In the genomic region with DNA sequence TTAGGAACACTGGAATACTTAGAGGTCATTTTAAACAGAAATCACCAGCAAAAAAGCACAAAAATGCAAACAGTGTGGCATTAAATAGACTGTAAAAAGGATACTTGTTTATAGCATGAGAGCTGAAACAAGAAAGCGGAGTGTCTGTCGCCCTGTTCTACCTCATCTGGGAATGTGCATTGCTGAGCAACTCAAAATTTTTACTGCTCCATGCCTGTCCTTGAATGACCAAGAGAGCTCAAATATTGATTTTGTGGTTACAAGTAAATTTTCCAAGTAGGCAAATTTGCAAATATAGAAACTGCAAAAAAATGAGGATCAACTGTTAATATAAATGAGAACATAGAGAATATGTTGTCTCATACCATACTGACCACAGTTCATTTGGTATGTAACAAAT, we compare ENCODE assay signal across 36 cellular contexts.
"Had no signal": no experiment of that assay in that cellular context is flagged by ENCODE, and none has a peak within 500 bp of the region (broad histone marks: within the 10 kb centered on the region; RNA-seq: fewer than 3 reads in every experiment).

No MANE protein-coding gene starts in this region.

- H3K4me3 ChIP-seq: Peyer's patch, SJSA1 had no signal

- H3K27ac ChIP-seq: KMS-11, Peyer's patch, SJSA1, WERI-Rb-1 had no signal

- FAIRE-seq: bronchial epithelial cell had no signal

- H3K27me3 ChIP-seq: Peyer's patch, SJSA1 had no signal

- ATAC-seq: activated CD8-positive, alpha-beta memory T cell treated with anti-CD3 and anti-CD28 coated beads, Interleukin-2, amount 10 ng/mL, durations not matched to agents 7 days and 5 days; activated naive CD8-positive, alpha-beta T cell treated with anti-CD3 and anti-CD28 coated beads, Interleukin-2, amount 50 U/mL, for 24 hours; PC-3 had no signal

- H3K9me3 Mint-ChIP-seq: activated CD4-positive, alpha-beta memory T cell treated with anti-CD3 and anti-CD28 coated beads, Interleukin-2, amount 10 ng/mL, durations not matched to agents 7 days and 5 days; activated naive CD4-positive, alpha-beta T cell treated with anti-CD3 and anti-CD28 coated beads, Interleukin-2, amount 10 ng/mL, durations not matched to agents 7 days and 5 days; activated naive CD8-positive, alpha-beta T cell treated with anti-CD3 and anti-CD28 coated beads, Interleukin-2, amount 50 U/mL, for 24 hours; brain had no signal

- H3K4me1 ChIP-seq: Peyer's patch, SJSA1 had no signal

- H3K9me3 ChIP-seq: Peyer's patch, SJSA1, SK-N-SH had no signal

- H3K36me3 ChIP-seq: SJSA1 had no signal

- H3K4me3 Mint-ChIP-seq: activated CD4-positive, alpha-beta memory T cell treated with anti-CD3 and anti-CD28 coated beads, Interleukin-2, amount 10 ng/mL, durations not matched to agents 7 days and 5 days; activated CD8-positive, alpha-beta memory T cell treated with anti-CD3 and anti-CD28 coated beads, Interleukin-2, amount 10 ng/mL, durations not matched to agents 7 days and 5 days; activated naive CD4-positive, alpha-beta T cell treated with anti-CD3 and anti-CD28 coated beads, Interleukin-2, amount 10 ng/mL, durations not matched to agents 7 days and 5 days; activated naive CD8-positive, alpha-beta T cell; activated naive CD8-positive, alpha-beta T cell treated with anti-CD3 and anti-CD28 coated beads, Interleukin-2, amount 50 U/mL, for 24 hours; brain had no signal

- H3K4me1 Mint-ChIP-seq: activated CD4-positive, alpha-beta memory T cell treated with anti-CD3 and anti-CD28 coated beads, Interleukin-2, amount 10 ng/mL, durations not matched to agents 7 days and 5 days; activated CD8-positive, alpha-beta memory T cell treated with anti-CD3 and anti-CD28 coated beads, Interleukin-2, amount 10 ng/mL, durations not matched to agents 7 days and 5 days; activated naive CD4-positive, alpha-beta T cell treated with anti-CD3 and anti-CD28 coated beads, Interleukin-2, amount 10 ng/mL, durations not matched to agents 7 days and 5 days; brain had no signal

- H3K27ac Mint-ChIP-seq: activated CD4-positive, alpha-beta memory T cell treated with anti-CD3 and anti-CD28 coated beads, Interleukin-2, amount 10 ng/mL, durations not matched to agents 7 days and 5 days; activated CD8-positive, alpha-beta memory T cell treated with anti-CD3 and anti-CD28 coated beads, Interleukin-2, amount 10 ng/mL, durations not matched to agents 7 days and 5 days; activated naive CD4-positive, alpha-beta T cell treated with anti-CD3 and anti-CD28 coated beads, Interleukin-2, amount 10 ng/mL, durations not matched to agents 7 days and 5 days; activated naive CD8-positive, alpha-beta T cell; activated naive CD8-positive, alpha-beta T cell treated with anti-CD3 and anti-CD28 coated beads, Interleukin-2, amount 50 U/mL, for 24 hours; brain had no signal

- DNase-seq: activated CD4-positive, alpha-beta memory T cell treated with anti-CD3 and anti-CD28 coated beads, Interleukin-2, amount 10 ng/mL, durations not matched to agents 7 days and 5 days; activated CD4-positive, alpha-beta T cell treated with anti-CD3 and anti-CD28 coated beads for 1 hour; activated CD4-positive, alpha-beta T cell treated with anti-CD3 and anti-CD28 coated beads for 48 hours; activated CD4-positive, CD25-positive, alpha-beta regulatory T cell; activated CD8-positive, alpha-beta memory T cell treated with anti-CD3 and anti-CD28 coated beads for 24 hours; activated CD8-positive, alpha-beta memory T cell treated with anti-CD3 and anti-CD28 coated beads, Interleukin-2, amount 10 ng/mL, durations not matched to agents 7 days and 5 days; activated CD8-positive, alpha-beta memory T cell treated with anti-CD3 and anti-CD28 coated beads, Interleukin-2, amount 50 U/mL, for 48 hours; activated effector memory CD4-positive, alpha-beta T cell treated with Interleukin-2 at 50 U/mL for 16 hours; activated naive CD4-positive, alpha-beta T cell treated with anti-CD3 and anti-CD28 coated beads, Interleukin-2, amount 10 ng/mL, durations not matched to agents 7 days and 5 days; activated naive CD8-positive, alpha-beta T cell treated with anti-CD3 and anti-CD28 coated beads, Interleukin-2, amount 50 U/mL, for 24 hours; activated T-cell treated with anti-CD3 and anti-CD28 coated beads, Interleukin-2, amount 50 U/mL, for 48 hours; anterior cingulate cortex; caudate nucleus; NCI-H1092 treated with DMSO at 0.1 percent for 48 hours; NCI-H1417; NCI-H146; NCI-H187; NCI-H2029 treated with DMSO at 0.1 percent for 48 hours; NCI-H2107; NCI-H2171 treated with DMSO at 0.1 percent for 48 hours; NCI-H2227 treated with DMSO at 0.1 percent for 48 hours; NCI-H446; NCI-H510A treated with DMSO at 0.1 percent for 48 hours; PC-3; Peyer's patch; RPMI8226; SHP77 treated with DMSO at 0.1 percent for 48 hours; SK-N-SH; T-helper 2 cell; T-helper 9 cell; WERI-Rb-1 had no signal
